Comparison of ENCODE assay signal across 21 cellular contexts in the genomic region with DNA sequence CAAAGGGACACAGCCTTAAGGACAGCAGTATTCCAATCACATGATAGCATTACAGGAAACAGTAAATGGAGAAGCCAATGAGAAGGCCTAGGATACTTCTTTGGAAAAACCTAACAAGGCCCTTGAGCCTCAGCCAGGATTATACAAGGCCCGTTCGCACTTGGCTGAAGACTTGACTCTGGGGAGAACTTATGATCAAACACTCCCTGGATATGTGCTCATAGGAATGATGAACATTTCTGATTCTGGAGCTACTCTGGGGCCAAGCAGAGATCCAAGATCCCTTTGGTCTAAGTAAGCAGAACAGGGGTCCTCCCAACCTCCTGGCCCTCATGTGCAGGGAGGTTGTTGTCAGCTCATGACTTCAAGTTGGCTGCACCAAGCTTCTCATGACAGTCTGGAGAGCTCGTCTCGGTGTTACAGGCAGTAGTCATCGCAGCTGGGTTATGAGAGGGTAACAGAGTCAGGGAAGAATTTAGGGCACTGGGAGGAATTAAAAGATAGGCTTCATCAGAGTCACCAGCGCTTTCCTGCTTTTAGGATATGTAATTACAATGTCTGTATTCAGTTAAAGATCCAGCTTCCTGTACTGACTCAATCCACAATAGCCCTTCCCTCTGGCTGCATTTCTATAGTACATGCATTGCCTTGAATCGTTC.
DNase-seq lines count a peak whose midpoint lies in the region; ATAC-seq, FAIRE-seq and TF ChIP-seq lines count a peak whose summit lies in the region.
"Had no signal": no experiment of that assay in that cellular context is flagged by ENCODE, and none has a peak within 500 bp of the region (broad histone marks: within the 10 kb centered on the region; RNA-seq: fewer than 3 reads in every experiment).

No MANE protein-coding gene starts in this region.

- peak overlapping the region; percentile 17 for H2AFZ ChIP-seq in endothelial cell of umbilical vein (ENCODE audit: low read depth, low read length)

- 57 to 63% methylated on average over 7 of the region's 7 CpGs for WGBS in sigmoid colon, 2 donors

- no peak overlapping the region for H3K27ac Mint-ChIP-seq in activated naive CD8-positive, alpha-beta T cell treated with anti-CD3 and anti-CD28 coated beads, Interleukin-2, amount 50 U/mL, for 24 hours
- H3K27ac Mint-ChIP-seq: stimulated activated memory B cell treated with anti-CD40 and anti-IgM and Interleukin-4, amounts not matched to agents 10 μg/mL and 1 μg/mL and 100 μg/mL, for 72 hours had no signal

- H3K4me1 Mint-ChIP-seq in activated naive CD8-positive, alpha-beta T cell treated with anti-CD3 and anti-CD28 coated beads, Interleukin-2, amount 50 U/mL, for 24 hours = peaks cover 6% of the 10 kb centered on the region

- H3K27me3 Mint-ChIP-seq in activated naive CD8-positive, alpha-beta T cell treated with anti-CD3 and anti-CD28 coated beads, Interleukin-2, amount 50 U/mL, for 24 hours = no peaks in the 10 kb centered on the region
- H3K27me3 Mint-ChIP-seq: CD4-positive, alpha-beta memory T cell; stimulated activated memory B cell treated with anti-CD40 and anti-IgM and Interleukin-4, amounts not matched to agents 10 μg/mL and 1 μg/mL and 100 μg/mL, for 72 hours had no signal

- dilution Hi-C loops in endothelial cell of umbilical vein (cut with MboI; ENCODE audit: extremely low pct_ligation_motif_present, low sequenced_read_pairs) = no loop called here

- H3K27me3 ChIP-seq in endothelial cell of umbilical vein (ENCODE audit: control insufficient read depth in 2 of 2, insufficient read depth in 2 of 2, low read length in 2 of 2) = no peaks in the 10 kb centered on the region
- H3K27me3 ChIP-seq in right atrium auricular region = no peaks in the 10 kb centered on the region
- H3K27me3 ChIP-seq in sigmoid colon = no peaks in the 10 kb centered on the region

- no peaks in the 10 kb centered on the region for H4K20me1 ChIP-seq in endothelial cell of umbilical vein (replicated peaks; ENCODE audit: control insufficient read depth, extremely low read depth, insufficient read depth, low read length)

- peak; percentile 67 for DNase-seq in COLO829 (ENCODE audit: low spot score)
- peak; percentile 56 for DNase-seq in endothelial cell of umbilical vein (ENCODE audit: low read depth, low spot score)
- peak; percentile 91 for DNase-seq in right atrium auricular region (ENCODE audit: low spot score)
- peak; percentile 90 for DNase-seq in sigmoid colon
- no peak for DNase-seq in activated naive CD8-positive, alpha-beta T cell treated with anti-CD3 and anti-CD28 coated beads, Interleukin-2, amount 50 U/mL, for 24 hours
- no peak for DNase-seq in amygdala (lab: John Stamatoyannopoulos, UW)
- no peak for DNase-seq in HCEC 1CT
- DNase-seq: activated CD4-positive, CD25-positive, alpha-beta regulatory T cell treated with anti-CD3 and anti-CD28 coated beads, Interleukin-2, amount 50 U/mL, for 72 hours; activated effector memory CD4-positive, alpha-beta T cell treated with anti-CD3 and anti-CD28 coated beads, Interleukin-2, amount 50 U/mL, for 16 hours; CD4-positive, alpha-beta memory T cell; erythroblast; hippocampal formation; Karpas-422; NCI-H1105; NCI-H526 treated with DMSO at 0.1 percent for 48 hours; PC-3; SK-N-SH had no signal

- peaks cover 9% of the 10 kb centered on the region for H3K4me1 ChIP-seq in endothelial cell of umbilical vein (ENCODE audit: control insufficient read depth, extremely low read depth, insufficient read depth, low read length)
- peaks cover 0 to 23% of the 10 kb centered on the region in 2 donors for H3K4me1 ChIP-seq in right atrium auricular region
- H3K4me1 ChIP-seq in sigmoid colon = peaks cover 0 to 38% (median 27%) of the 10 kb centered on the region in 4 donors

- H3K9me3 ChIP-seq in endothelial cell of umbilical vein (replicated peaks; ENCODE audit: control insufficient read depth, insufficient read depth, low read length) (no peaks in the 10 kb centered on the region), right atrium auricular region (no peaks in the 10 kb centered on the region), sigmoid colon (no peaks in the 10 kb centered on the region)
- H3K9me3 ChIP-seq: SK-N-SH had no signal

- TF ChIP-seq EP300 in sigmoid colon (IDR thresholded peaks at IDR 0.05) = no peak

- H3K27ac ChIP-seq in endothelial cell of umbilical vein (ENCODE audit: insufficient read depth, low read depth, low read length) (no peak overlapping the region), right atrium auricular region (peak overlapping the region; percentile 8 to 79), sigmoid colon (peak overlapping the region; percentile 1 to 82 (median 72))

- intact Hi-C loops in endothelial cell of umbilical vein (cut with micrococcal nuclease) (no loop called here), sigmoid colon (cut with DNase I) (loop anchor here (5.0 kb wide), 1 partner anchor 90 kb away; the partner anchor contains the start of gene IRF2BP2)

- FAIRE-seq in endothelial cell of umbilical vein (lab: Jason Lieb, UNC) = peak; percentile 92
- FAIRE-seq: H54, keratinocyte had no signal

- H3K4me3 Mint-ChIP-seq in activated naive CD8-positive, alpha-beta T cell treated with anti-CD3 and anti-CD28 coated beads, Interleukin-2, amount 50 U/mL, for 24 hours = no peak overlapping the region
- H3K4me3 Mint-ChIP-seq: CD4-positive, alpha-beta memory T cell; stimulated activated memory B cell treated with anti-CD40 and anti-IgM and Interleukin-4, amounts not matched to agents 10 μg/mL and 1 μg/mL and 100 μg/mL, for 72 hours had no signal

- TF ChIP-seq POLR2A in endothelial cell of umbilical vein (IDR thresholded peaks at IDR 0.05; ENCODE audit: low read depth, low read length) (no peak), sigmoid colon (IDR thresholded peaks at IDR 0.05) (no peak)

- POLR2A ChIA-PET in endothelial cell of umbilical vein (lab: Charles Lee) = no interaction called here

- H3K79me2 ChIP-seq in endothelial cell of umbilical vein (ENCODE audit: control insufficient read depth, insufficient read depth, low read length) = no peaks in the 10 kb centered on the region

- no peak overlapping the region for H3K4me3 ChIP-seq in endothelial cell of umbilical vein (replicated peaks in 1 of 3; ENCODE audit: insufficient read depth in 1 of 3, low read depth in 1 of 3, low read length in 3 of 3)
- H3K4me3 ChIP-seq in right atrium auricular region = no peak overlapping the region
- H3K4me3 ChIP-seq in sigmoid colon = no peak overlapping the region

- H3K36me3 ChIP-seq in endothelial cell of umbilical vein (ENCODE audit: control insufficient read depth in 2 of 2, extremely low read depth in 1 of 2, insufficient read depth in 2 of 2, low read length in 2 of 2) = no peaks in the 10 kb centered on the region
- H3K36me3 ChIP-seq in right atrium auricular region = no peaks in the 10 kb centered on the region
- no peaks in the 10 kb centered on the region for H3K36me3 ChIP-seq in sigmoid colon

- BruUV-seq in endothelial cell of umbilical vein (replicated peaks; lab: Mats Ljungman, UMichigan) = no TSS peak

- H3K9me3 Mint-ChIP-seq in activated naive CD8-positive, alpha-beta T cell treated with anti-CD3 and anti-CD28 coated beads, Interleukin-2, amount 50 U/mL, for 24 hours = no peaks in the 10 kb centered on the region
- H3K9me3 Mint-ChIP-seq: CD4-positive, alpha-beta memory T cell; stimulated activated memory B cell treated with anti-CD40 and anti-IgM and Interleukin-4, amounts not matched to agents 10 μg/mL and 1 μg/mL and 100 μg/mL, for 72 hours had no signal

- TF ChIP-seq CTCF in endothelial cell of umbilical vein (IDR thresholded peaks at IDR 0.05; ENCODE audit: extremely low read depth in 1 of 2, insufficient read depth in 1 of 2, low read depth in 1 of 2, low read length in 2 of 2) (no peak), right atrium auricular region (IDR thresholded peaks at IDR 0.05) (no peak), sigmoid colon (IDR thresholded peaks at IDR 0.05) (no peak)

- no peaks in the 10 kb centered on the region for H3K9me1 ChIP-seq in endothelial cell of umbilical vein (replicated peaks; ENCODE audit: control insufficient read depth, extremely low read depth, insufficient read depth, low read length)

- ATAC-seq in GM21447 (IDR thresholded peaks at IDR 0.05; ENCODE audit: unreplicated experiment) = no peak
- ATAC-seq in activated naive CD8-positive, alpha-beta T cell treated with anti-CD3 and anti-CD28 coated beads, Interleukin-2, amount 50 U/mL, for 24 hours = no peak
- ATAC-seq: PC-3; stimulated activated memory B cell treated with anti-CD40 and anti-IgM and Interleukin-4, amounts not matched to agents 10 μg/mL and 1 μg/mL and 100 μg/mL, for 72 hours had no signal

- H3K9ac ChIP-seq in endothelial cell of umbilical vein (replicated peaks; ENCODE audit: extremely low read depth, insufficient read depth, low read length) = no peak overlapping the region
- H3K9ac ChIP-seq: SK-N-SH had no signal

- CTCF ChIA-PET in endothelial cell of umbilical vein (lab: Charles Lee) = interaction anchor here (0.7 to 2.3 kb wide), 10 partner anchors 9 to 203 kb away, joined by 3 to 11 read pairs (median 3); no protein-coding TSS in a partner anchor

- no peaks in the 10 kb centered on the region for H3K36me3 Mint-ChIP-seq in activated naive CD8-positive, alpha-beta T cell treated with anti-CD3 and anti-CD28 coated beads, Interleukin-2, amount 50 U/mL, for 24 hours (ENCODE audit: low read depth)
- H3K36me3 Mint-ChIP-seq: CD4-positive, alpha-beta memory T cell; stimulated activated memory B cell treated with anti-CD40 and anti-IgM and Interleukin-4, amounts not matched to agents 10 μg/mL and 1 μg/mL and 100 μg/mL, for 72 hours had no signal

- H3K4me2 ChIP-seq in endothelial cell of umbilical vein (ENCODE audit: insufficient read depth, low read length) = no peak overlapping the region
- H3K4me2 ChIP-seq: SK-N-SH had no signal

TF ChIP-seq in endothelial cell of umbilical vein, 7 proteins besides CTCF, POLR2A, EP300 and RAD21:
- TF ChIP-seq GATA2 (IDR thresholded peaks at IDR 0.05; ENCODE audit: insufficient read depth, insufficient read length, low read depth, low read length) = no peak
- peak; percentile 27 for TF ChIP-seq FOS (IDR thresholded peaks at IDR 0.05; ENCODE audit: borderline replicate concordance, insufficient read depth, low read length)
- TF ChIP-seq MAX (IDR thresholded peaks at IDR 0.05; ENCODE audit: insufficient read depth, insufficient read length) = no peak
- no peak for TF ChIP-seq EZH2 (IDR thresholded peaks at IDR 0.05; ENCODE audit: borderline replicate concordance, low read depth, low read length, severe bottlenecking)

Comparison
In these comparisons a context has a peak if more than half of its experiments do, and no peak if none do; other contexts are left out.
1. DNase-seq: peak in COLO829 (single experiment), endothelial cell of umbilical vein (single experiment), right atrium auricular region (single experiment) and sigmoid colon (single experiment); none in activated naive CD8-positive, alpha-beta T cell treated with anti-CD3 and anti-CD28 coated beads, Interleukin-2, amount 50 U/mL, for 24 hours (single experiment), amygdala (0 of 56) and HCEC 1CT (single experiment).